In the genomic region with DNA sequence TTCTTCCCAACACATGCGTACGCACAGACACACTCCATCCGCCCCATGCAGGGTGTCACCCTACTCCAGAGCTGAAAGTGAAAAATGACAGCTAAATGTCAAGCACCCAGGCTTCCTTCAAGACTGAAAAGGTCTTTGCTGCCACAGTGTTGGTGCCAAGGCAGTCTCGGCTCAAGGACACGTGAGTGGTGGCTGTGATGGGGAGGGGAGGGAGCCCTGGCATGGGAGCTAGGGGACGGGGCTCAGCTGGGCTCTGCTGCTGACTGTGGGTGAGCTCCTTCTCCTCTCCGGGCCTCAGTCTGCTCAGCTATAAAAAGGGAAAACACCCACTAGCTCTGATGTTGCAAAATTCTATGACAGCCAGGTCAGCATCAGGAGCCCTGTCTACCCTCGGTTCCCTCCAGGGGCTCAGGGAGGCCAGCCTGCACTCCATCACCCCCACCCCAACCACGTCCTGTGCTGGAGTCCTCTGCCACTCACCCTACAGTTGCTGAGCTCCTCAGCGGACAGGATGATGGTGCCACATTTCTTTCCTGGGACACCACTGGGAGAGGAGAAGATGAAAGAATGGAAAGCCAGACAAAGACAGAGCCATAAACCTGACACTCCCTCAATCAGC, we compare ENCODE assay signal across 22 cellular contexts. TPM values are rescaled to one million over a fixed set of nuclear protein-coding genes. Genes with fewer than 3 reads are reported as not detected.
"Had no signal": no experiment of that assay in that cellular context is flagged by ENCODE, and none has a peak within 500 bp of the region (broad histone marks: within the 10 kb centered on the region; RNA-seq: fewer than 3 reads in every experiment).

No MANE protein-coding gene starts in this region.

- H3K9me3 ChIP-seq: left ventricle myocardium inferior, lower lobe of right lung, spleen, stomach, thoracic aorta, transverse colon had no signal

- H3K27ac ChIP-seq: left ventricle myocardium inferior, lower lobe of right lung, spleen, stomach, thoracic aorta, transverse colon had no signal

- FAIRE-seq: endometrium, frontal cortex, keratinocyte had no signal

- DNase-seq: cortex of kidney; dorsolateral prefrontal cortex; effector memory CD4-positive, alpha-beta T cell; immature natural killer cell; left cardiac atrium; left ventricle myocardium inferior; lower lobe of right lung; midbrain; spleen; stimulated activated CD4-positive, alpha-beta T cell treated with anti-CD3 and anti-CD28 coated beads, Interleukin-15, amount 100 ng/mL, for 24 hours; stimulated activated CD4-positive, alpha-beta T cell treated with anti-CD3 and anti-CD28 coated beads, Interleukin-1b, Interleukin-23, amount 100 ng/mL, for 48 hours; stimulated activated CD4-positive, alpha-beta T cell treated with anti-CD3 and anti-CD28 coated beads, Interleukin-4, amount 100 ng/mL, for 24 hours; stimulated activated naive B cell treated with anti-CD40 and anti-IgM and Interleukin-4, amounts not matched to agents 10 μg/mL and 1 μg/mL and 100 μg/mL, for 72 hours; stomach; substantia nigra; transverse colon had no signal

- H3K27me3 ChIP-seq: dorsolateral prefrontal cortex had no signal

- H3K4me3 ChIP-seq: dorsolateral prefrontal cortex, left ventricle myocardium inferior, lower lobe of right lung, spleen, stomach, thoracic aorta, transverse colon had no signal

- H3K4me1 ChIP-seq: lower lobe of right lung had no signal

- H3K36me3 ChIP-seq: left ventricle myocardium inferior, lower lobe of right lung, spleen, stomach, thoracic aorta, transverse colon had no signal

RNA-seq across cellular contexts. Expression of gene CPNE5, which starts 47.6 kb away (rescaled TPM):
- total RNA-seq: fibroblast of lung, osteocyte had no signal
